In the genomic region with DNA sequence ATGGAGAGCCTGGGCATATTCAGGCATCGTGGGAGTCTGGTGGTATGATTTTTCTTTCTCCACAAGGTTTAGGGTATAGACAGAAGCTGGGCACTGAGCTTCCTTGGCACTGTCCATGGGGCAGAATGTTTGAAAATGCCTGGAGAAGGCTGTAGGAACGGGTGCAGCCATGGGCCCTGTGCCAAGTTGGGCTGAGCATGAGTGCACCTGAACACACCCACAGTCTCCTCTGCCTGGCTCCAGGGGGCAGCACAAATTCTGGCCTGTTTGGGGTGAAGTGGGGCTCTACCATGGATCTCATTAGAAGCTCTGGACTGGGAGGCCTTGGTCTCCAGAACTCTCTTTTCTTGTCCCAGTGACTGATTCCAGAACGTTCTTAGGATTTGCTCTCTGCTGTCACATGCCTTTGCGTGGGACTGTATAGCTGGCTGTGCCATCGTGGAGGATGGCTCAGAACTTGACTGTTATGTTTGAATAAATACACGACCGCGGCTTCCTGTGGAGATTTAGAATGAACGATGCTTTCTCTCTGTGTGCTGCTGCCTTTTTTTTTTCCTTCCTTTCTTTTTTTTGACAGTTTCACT, we compare ENCODE assay signal across 8 cellular contexts.
DNase-seq lines count a peak whose midpoint lies in the region; ATAC-seq and TF ChIP-seq lines count a peak whose summit lies in the region.

No MANE protein-coding gene starts in this region.

- H3K27me3 ChIP-seq in BE2C (no peaks in the 10 kb centered on the region), ascending aorta (no peaks in the 10 kb centered on the region), muscle layer of colon (ENCODE audit: control insufficient read depth in 1 of 2, insufficient read depth in 2 of 2, low read length in 2 of 2) (no peaks in the 10 kb centered on the region)

- POLR2A ChIA-PET in HEK293 (lab: Yijun Ruan, JAX) = no interaction called here

- intact Hi-C loops in ascending aorta (cut with DNase I) = loop anchor here (2.0 to 5.0 kb wide), 2 partner anchors 39 to 420 kb away; no protein-coding TSS in a partner anchor

- H3K4me3 ChIP-seq in BE2C (ENCODE audit: low read depth, low read length) (no peak overlapping the region), HEK293 (ENCODE audit: low read depth, low read length) (no peak overlapping the region), ascending aorta (peak overlapping the region in 1 of 2 donors; percentile 1), muscle layer of colon (ENCODE audit: low read depth in 1 of 2, low read length in 2 of 2) (no peak overlapping the region)

- peak; percentile 41 for TF ChIP-seq CTCF in BE2C (IDR thresholded peaks at IDR 0.05; ENCODE audit: low read depth, low read length)
- TF ChIP-seq CTCF in HEK293 (tag by site-specific recombination; IDR thresholded peaks at IDR 0.05) = no peak
- TF ChIP-seq CTCF in ascending aorta (IDR thresholded peaks at IDR 0.05) = peak in 1 of 3 experiments; percentile 12

- CTCF ChIA-PET in HEK293 (lab: Yijun Ruan, JAX) = interaction anchor here (0.6 to 1.8 kb wide), 4 partner anchors 9 to 413 kb away, joined by 3 to 8 read pairs (median 4); no protein-coding TSS in a partner anchor

- DNase-seq in BE2C (peak; percentile 50), ascending aorta (ENCODE audit: low spot score in 2 of 2) (no peak)
- DNase-seq in stimulated activated CD4-positive, alpha-beta T cell treated with anti-CD3 and anti-CD28 coated beads, Interleukin-2, amount 100 ng/mL, for 24 hours = no peak
- DNase-seq in effector CD4-positive, alpha-beta T cell = no peak
- DNase-seq in effector CD8-positive, alpha-beta T cell (lab: John Stamatoyannopoulos, UW) = no peak

- H3K27ac ChIP-seq in HEK293 (ENCODE audit: extremely low read depth, low read depth, low read length) = no peak overlapping the region
- H3K27ac ChIP-seq in ascending aorta = peak overlapping the region; percentile 94 to 95
- peak overlapping the region; percentile 41 for H3K27ac ChIP-seq in muscle layer of colon (ENCODE audit: low read depth, low read length)

- H3K9me3 ChIP-seq in BE2C = no peaks in the 10 kb centered on the region
- H3K9me3 ChIP-seq in HEK293 (ENCODE audit: control insufficient read depth, insufficient read depth, low read depth, low read length) = no peaks in the 10 kb centered on the region
- H3K9me3 ChIP-seq in ascending aorta = no peaks in the 10 kb centered on the region
- no peaks in the 10 kb centered on the region for H3K9me3 ChIP-seq in muscle layer of colon (ENCODE audit: low read length)

- peaks cover 77% of the 10 kb centered on the region for H3K36me3 ChIP-seq in BE2C
- peaks cover 4 to 35% of the 10 kb centered on the region in 2 experiments; a peak in 2 of 3 replicates for H3K36me3 ChIP-seq in HEK293 (ENCODE audit: control insufficient read depth in 2 of 2, insufficient read depth in 1 of 2, low read length in 2 of 2)
- H3K36me3 ChIP-seq in ascending aorta = peaks cover 38 to 45% of the 10 kb centered on the region in 2 donors
- peaks cover 26% of the 10 kb centered on the region for H3K36me3 ChIP-seq in muscle layer of colon (ENCODE audit: insufficient read depth, low read length)

- H3K9ac ChIP-seq in muscle layer of colon (ENCODE audit: low read length) = no peak overlapping the region

- ATAC-seq in GM18870 (IDR thresholded peaks at IDR 0.05; ENCODE audit: unreplicated experiment) = no peak

- peaks cover 36% of the 10 kb centered on the region for H3K4me1 ChIP-seq in BE2C
- no peaks in the 10 kb centered on the region for H3K4me1 ChIP-seq in HEK293 (ENCODE audit: control insufficient read depth, insufficient read depth, low read length)
- peaks cover 51 to 83% of the 10 kb centered on the region in 2 donors for H3K4me1 ChIP-seq in ascending aorta
- H3K4me1 ChIP-seq in muscle layer of colon (ENCODE audit: insufficient read depth, low read length) = peaks cover 86% of the 10 kb centered on the region

TF ChIP-seq in HEK293, 187 proteins besides CTCF, POLR2A, EP300 and RAD21:
- TF ChIP-seq MZF1 (tag by site-specific recombination; IDR thresholded peaks at IDR 0.05; ENCODE audit: borderline replicate concordance) = no peak
- TF ChIP-seq ZNF449 (tag by site-specific recombination; IDR thresholded peaks at IDR 0.05) = 0 out of 2 replicates have a peak, but pooled peaks have one; percentile 15
